In the genomic region with DNA sequence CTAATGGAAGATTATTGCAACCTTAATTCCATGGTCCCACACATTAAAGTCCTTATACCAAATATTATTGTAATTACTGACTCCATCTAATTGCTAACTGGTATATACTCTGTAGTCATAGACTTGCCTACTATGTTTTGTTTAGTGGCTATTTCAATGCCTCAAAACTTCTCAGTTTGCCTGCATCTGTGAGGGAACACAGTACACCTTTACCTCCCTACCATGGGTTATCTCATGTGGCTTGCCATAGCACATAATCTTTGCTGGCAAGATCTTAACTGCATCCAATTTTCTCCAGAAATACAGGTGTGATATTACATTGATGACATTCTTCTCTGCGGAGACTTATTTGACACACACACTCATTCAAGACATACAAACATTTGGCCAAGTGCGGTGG, we compare ENCODE assay signal across 31 cellular contexts.
"Had no signal": no experiment of that assay in that cellular context is flagged by ENCODE, and none has a peak within 500 bp of the region (broad histone marks: within the 10 kb centered on the region; RNA-seq: fewer than 3 reads in every experiment).

No MANE protein-coding gene starts in this region.

- FAIRE-seq: astrocyte, bronchial epithelial cell had no signal

- H3K4me1 ChIP-seq: adrenal gland, ascending aorta, body of pancreas, breast epithelium had no signal

- H3K9me3 ChIP-seq: adrenal gland, ascending aorta, body of pancreas had no signal

- H3K27ac ChIP-seq: adrenal gland, ascending aorta, body of pancreas, brain microvascular endothelial cell, breast epithelium, cardiac muscle cell had no signal

- DNase-seq: activated effector memory CD4-positive, alpha-beta T cell treated with anti-CD3 and anti-CD28 coated beads, Interleukin-2, amount 50 U/mL, for 16 hours; activated effector memory CD4-positive, alpha-beta T cell treated with Interleukin-2 at 50 U/mL for 16 hours; activated gamma-delta T cell; activated gamma-delta T cell treated with Interleukin-2 at 50 U/mL for 16 hours; activated naive CD4-positive, alpha-beta T cell; activated naive CD4-positive, alpha-beta T cell treated with anti-CD3 and anti-CD28 coated beads for 36 hours; activated naive CD4-positive, alpha-beta T cell treated with anti-CD3 and anti-CD28 coated beads, Interleukin-2, amount 10 ng/mL, durations not matched to agents 7 days and 5 days; activated naive CD4-positive, alpha-beta T cell treated with anti-CD3 and anti-CD28 coated beads, Interleukin-2, amount 50 U/mL, for 16 hours; activated naive CD4-positive, alpha-beta T cell treated with Interleukin-2 at 50 U/mL for 16 hours; activated naive CD8-positive, alpha-beta T cell treated with anti-CD3 and anti-CD28 coated beads for 36 hours; activated naive CD8-positive, alpha-beta T cell treated with anti-CD3 and anti-CD28 coated beads, Interleukin-2, amount 10 ng/mL, durations not matched to agents 7 days and 5 days; activated naive CD8-positive, alpha-beta T cell treated with anti-CD3 and anti-CD28 coated beads, Interleukin-2, amount 50 U/mL, for 24 hours; activated T-cell treated with anti-CD3 and anti-CD28 coated beads, Interleukin-2, amount 50 U/mL, for 24 hours; activated T-cell treated with anti-CD3 and anti-CD28 coated beads, Interleukin-2, amount 50 U/mL, for 4 hours; activated T-cell treated with anti-CD3 and anti-CD28 coated beads, Interleukin-2, amount 50 U/mL, for 48 hours; activated T-cell treated with anti-CD3 and anti-CD28 coated beads, Interleukin-2, amount 50 U/mL, for 72 hours; adrenal gland; amniotic stem cell; amygdala; anterior cingulate cortex; aorta; body of pancreas; brain microvascular endothelial cell; caudate nucleus; central memory CD4-positive, alpha-beta T cell; cerebellar nuclear complex had no signal

- H3K36me3 ChIP-seq: adrenal gland, ascending aorta, brain microvascular endothelial cell, breast epithelium, cardiac muscle cell had no signal

- H3K4me3 ChIP-seq: adrenal gland, ascending aorta, body of pancreas, breast epithelium, cardiac muscle cell had no signal
